Comparison of ENCODE assay signal across 8 cellular contexts in genomic region chrX:36908801-36909403, GRCh38.
DNase-seq lines count a peak whose midpoint lies in the region; ATAC-seq and TF ChIP-seq lines count a peak whose summit lies in the region.

No MANE protein-coding gene starts in this region.

- H3K27me3 ChIP-seq in OCI-LY3 (ENCODE audit: low read depth, low read length), result no peaks in the 10 kb centered on the region
- H3K27me3 ChIP-seq in esophagus squamous epithelium, result no peaks in the 10 kb centered on the region

- peak; percentile 2 for DNase-seq in GM13976 (ENCODE audit: low spot score)
- no peak for DNase-seq in esophagus squamous epithelium (lab: John Stamatoyannopoulos, UW)
- DNase-seq in stromal cell of bone marrow (ENCODE audit: low read depth), result peak; percentile 21
- no peak for DNase-seq in immature natural killer cell
- DNase-seq in occipital lobe (lab: John Stamatoyannopoulos, UW), result no peak

- H3K4me2 ChIP-seq in OCI-LY3 (ENCODE audit: low read length), result no peak overlapping the region

- H3K4me3 ChIP-seq in OCI-LY3 (ENCODE audit: low read length), result no peak overlapping the region
- H3K4me3 ChIP-seq in esophagus squamous epithelium, result no peak overlapping the region

- H3K27me3 Mint-ChIP-seq in immature natural killer cell (ENCODE audit: low read depth in 3 of 3), result peaks cover 0 to 2% (median 0%) of the 10 kb centered on the region in 3 donors

- no peak overlapping the region for H2AFZ ChIP-seq in OCI-LY3 (ENCODE audit: low read depth, low read length)

- H3K27ac Mint-ChIP-seq in immature natural killer cell, result no peak overlapping the region

- ATAC-seq in HG03342 (IDR thresholded peaks at IDR 0.05; ENCODE audit: unreplicated experiment), result peak; percentile 90
- no peak for ATAC-seq in GM19023 (IDR thresholded peaks at IDR 0.05; ENCODE audit: unreplicated experiment)

- intact Hi-C loops in esophagus squamous epithelium (cut with DNase I), result no loop called here

- H4K20me1 ChIP-seq in OCI-LY3 (ENCODE audit: insufficient read depth, low read length), result no peaks in the 10 kb centered on the region

- TF ChIP-seq CTCF in GM13976 (IDR thresholded peaks at IDR 0.05; ENCODE audit: borderline replicate concordance, control extremely low read depth, extremely low read depth, insufficient read depth, missing control alignments) (peak; percentile 36), OCI-LY3 (IDR thresholded peaks at IDR 0.05; ENCODE audit: low read depth, low read length) (peak; percentile 68), esophagus squamous epithelium (IDR thresholded peaks at IDR 0.05) (peak in 5 of 6 experiments; percentile 17 to 43 (median 29))

- no peak overlapping the region for H3K27ac ChIP-seq in OCI-LY3 (ENCODE audit: low read length)
- H3K27ac ChIP-seq in esophagus squamous epithelium, result no peak overlapping the region

- H3K9me3 ChIP-seq in OCI-LY3 (ENCODE audit: insufficient read depth, low read length) (no peaks in the 10 kb centered on the region), esophagus squamous epithelium (no peaks in the 10 kb centered on the region)

- peaks cover 0 to 3% (median under 1%) of the 10 kb centered on the region in 6 donors for H3K9me3 Mint-ChIP-seq in immature natural killer cell

- in situ Hi-C loops in GM13976 (cut with MboI; ENCODE audit: low sequenced_read_pairs, unreplicated experiment), result no loop called here

- no peak overlapping the region for H3K9ac ChIP-seq in OCI-LY3 (ENCODE audit: low read length)

- H3K4me3 Mint-ChIP-seq in immature natural killer cell, result no peak overlapping the region

- H3K4me1 Mint-ChIP-seq in immature natural killer cell, result no peaks in the 10 kb centered on the region

- TF ChIP-seq POLR2A in esophagus squamous epithelium (IDR thresholded peaks at IDR 0.05), result no peak

- 31 to 38% methylated on average over 2 of the region's 2 CpGs for whole genome bisulfite sequencing in esophagus squamous epithelium, 2 donors

- H3K4me1 ChIP-seq in OCI-LY3 (ENCODE audit: low read length) (no peaks in the 10 kb centered on the region), esophagus squamous epithelium (no peaks in the 10 kb centered on the region)

- H3K36me3 ChIP-seq in OCI-LY3 (replicated peaks; ENCODE audit: low read depth, low read length) (no peaks in the 10 kb centered on the region), esophagus squamous epithelium (no peaks in the 10 kb centered on the region)

- no peaks in the 10 kb centered on the region for H3K36me3 Mint-ChIP-seq in immature natural killer cell

- no peaks in the 10 kb centered on the region for H3K79me2 ChIP-seq in OCI-LY3 (ENCODE audit: low read length)

Comparison
In these comparisons a context has a peak if more than half of its experiments do, and no peak if none do; other contexts are left out.
1. DNase-seq: peak in GM13976 (single experiment) and stromal cell of bone marrow (single experiment); none in esophagus squamous epithelium (single experiment), immature natural killer cell (0 of 3) and occipital lobe (single experiment).
2. Peak in every context shown above with its lines, with median percentiles within 50 percentile points of each other: CTCF ChIP-seq.